14 cellular contexts compared by ENCODE assay signal in genomic region chr16:86827521-86827920, GRCh38.
"Had no signal": no experiment of that assay in that cellular context is flagged by ENCODE, and none has a peak within 500 bp of the region (broad histone marks: within the 10 kb centered on the region; RNA-seq: fewer than 3 reads in every experiment).

No MANE protein-coding gene starts in this region.

- H3K4me1 ChIP-seq: breast epithelium, transverse colon had no signal

- H3K9me3 ChIP-seq: breast epithelium, transverse colon had no signal

- H3K4me1 Mint-ChIP-seq: activated naive CD8-positive, alpha-beta T cell treated with anti-CD3 and anti-CD28 coated beads for 36 hours; memory B cell; natural killer cell had no signal

- H3K9me3 Mint-ChIP-seq: activated CD4-positive, alpha-beta memory T cell treated with anti-CD3 and anti-CD28 coated beads for 36 hours; activated naive CD8-positive, alpha-beta T cell treated with anti-CD3 and anti-CD28 coated beads for 36 hours; memory B cell; natural killer cell had no signal

- H3K27ac Mint-ChIP-seq: activated CD4-positive, alpha-beta memory T cell treated with anti-CD3 and anti-CD28 coated beads for 36 hours; activated naive CD8-positive, alpha-beta T cell treated with anti-CD3 and anti-CD28 coated beads for 36 hours; memory B cell; natural killer cell had no signal

- H3K36me3 Mint-ChIP-seq: activated CD4-positive, alpha-beta memory T cell treated with anti-CD3 and anti-CD28 coated beads for 36 hours; activated naive CD8-positive, alpha-beta T cell treated with anti-CD3 and anti-CD28 coated beads for 36 hours; memory B cell; natural killer cell had no signal

- H3K4me3 Mint-ChIP-seq: activated CD4-positive, alpha-beta memory T cell treated with anti-CD3 and anti-CD28 coated beads for 36 hours; activated naive CD8-positive, alpha-beta T cell treated with anti-CD3 and anti-CD28 coated beads for 36 hours; memory B cell; natural killer cell had no signal

- H3K27ac ChIP-seq: breast epithelium, transverse colon had no signal

- H3K36me3 ChIP-seq: breast epithelium, transverse colon had no signal

- DNase-seq: activated CD4-positive, alpha-beta memory T cell treated with anti-CD3 and anti-CD28 coated beads for 36 hours; activated CD4-positive, alpha-beta T cell treated with anti-CD3 and anti-CD28 coated beads for 1 hour; activated gamma-delta T cell; activated naive CD8-positive, alpha-beta T cell treated with anti-CD3 and anti-CD28 coated beads for 36 hours; activated T-cell treated with anti-CD3 and anti-CD28 coated beads, Interleukin-2, amount 50 U/mL, for 48 hours; foreskin melanocyte; natural killer cell; stimulated activated CD4-positive, alpha-beta T cell treated with anti-CD3 and anti-CD28 coated beads, Interleukin-12 subunit alpha, Interleukin-12 subunit beta, amount 100 ng/mL, for 4 hours; stimulated activated naive CD4-positive, alpha-beta T cell; substantia nigra; T-helper 9 cell; transverse colon had no signal

- H3K4me3 ChIP-seq: breast epithelium, transverse colon had no signal

- ATAC-seq: natural killer cell had no signal
